In genomic region chr9:104748359-104749031, GRCh38 we compare ENCODE assay signal across 8 cellular contexts. TPM values are rescaled to one million over a fixed set of nuclear protein-coding genes. Genes with fewer than 3 reads are reported as not detected.
DNase-seq lines count a peak whose midpoint lies in the region; ATAC-seq and TF ChIP-seq lines count a peak whose summit lies in the region.

No MANE protein-coding gene starts in this region.

- no peaks in the 10 kb centered on the region for H3K27me3 Mint-ChIP-seq in stimulated activated naive CD8-positive, alpha-beta T cell treated with anti-CD3 and anti-CD28 coated beads, Interleukin-15, Interleukin-2, amounts not matched to agents 100 ng/mL and 50 ng/mL, for 24 hours

- 0 out of 3 replicates have a peak overlapping the region, but pooled peaks have one; percentile 32 for H2BK15ac ChIP-seq in IMR-90 (ENCODE audit: low read depth, low read length)

- in situ Hi-C loops in IMR-90 (cut with MboI; ENCODE audit: low sequenced_read_pairs), result no loop called here

- H3K4me3 ChIP-seq in IMR-90 (ENCODE audit: insufficient read depth, low read depth, low read length), result peak overlapping the region; percentile 80
- peak overlapping the region; percentile 96; the same call in 1 of the 2 replicates for H3K4me3 ChIP-seq in iPS DF 6.9 (ENCODE audit: low read length)
- peak overlapping the region; percentile 84 to 94 (median 91) for H3K4me3 ChIP-seq in skeletal muscle tissue (ENCODE audit: low read length in 3 of 3)

- no peaks in the 10 kb centered on the region for H4K20me1 ChIP-seq in IMR-90 (ENCODE audit: insufficient read depth, low read length)

- peak overlapping the region; percentile 59 for H3K56ac ChIP-seq in IMR-90 (ENCODE audit: extremely low read depth, insufficient read depth, low read length)

- POLR2A ChIA-PET in IMR-90 (lab: Charles Lee; ENCODE audit: unreplicated experiment), result no interaction called here

- H2BK5ac ChIP-seq in IMR-90 (ENCODE audit: low read depth, low read length, poor library complexity, severe bottlenecking), result peak overlapping the region; percentile 93

- TF ChIP-seq RAD21 in IMR-90 (IDR thresholded peaks at IDR 0.05; ENCODE audit: low read length), result no peak

- H3K36me3 ChIP-seq in IMR-90 (ENCODE audit: control insufficient read depth, insufficient read depth, low read length), result peaks cover 1% of the 10 kb centered on the region; the same call in 1 of the 2 replicates
- H3K36me3 ChIP-seq in iPS DF 6.9 (ENCODE audit: control insufficient read depth, insufficient read depth, low read length), result no peaks in the 10 kb centered on the region
- peaks cover 0 to 14% (median 12%) of the 10 kb centered on the region in 3 donors for H3K36me3 ChIP-seq in skeletal muscle tissue (ENCODE audit: control insufficient read depth in 3 of 3, insufficient read depth in 3 of 3, low read length in 3 of 3)

- H4K8ac ChIP-seq in IMR-90 (ENCODE audit: low read depth in 2 of 2, low read length in 2 of 2), result peak overlapping the region; percentile 60 to 95; a peak in 3 of 4 replicates

- peaks cover 35% of the 10 kb centered on the region for H3K4me1 Mint-ChIP-seq in stimulated activated naive CD8-positive, alpha-beta T cell treated with anti-CD3 and anti-CD28 coated beads, Interleukin-15, Interleukin-2, amounts not matched to agents 100 ng/mL and 50 ng/mL, for 24 hours (ENCODE audit: low read depth)

- peak overlapping the region; percentile 99 for H3K4me2 ChIP-seq in IMR-90 (ENCODE audit: low read depth, low read length)

- peak overlapping the region; percentile 86 for H3K4ac ChIP-seq in IMR-90 (ENCODE audit: low read depth, low read length)

- no peak for TF ChIP-seq CTCF in IMR-90 (conservative IDR thresholded peaks at IDR 0.05; ENCODE audit: low read depth, low read length)

- no peaks in the 10 kb centered on the region for H3K9me3 Mint-ChIP-seq in stimulated activated naive CD8-positive, alpha-beta T cell treated with anti-CD3 and anti-CD28 coated beads, Interleukin-15, Interleukin-2, amounts not matched to agents 100 ng/mL and 50 ng/mL, for 24 hours

- H3K27ac ChIP-seq in IMR-90 (ENCODE audit: insufficient read depth, low read length) (peak overlapping the region; percentile 83), iPS DF 6.9 (ENCODE audit: low read length) (no peak overlapping the region), skeletal muscle tissue (ENCODE audit: low read depth, low read length) (peak overlapping the region; percentile 92)

- CTCF ChIA-PET in IMR-90 (lab: Yijun Ruan, JAX), result no interaction called here

- H3K9me3 ChIP-seq in IMR-90 (ENCODE audit: control insufficient read depth, insufficient read depth, low read length) (no peaks in the 10 kb centered on the region), iPS DF 6.9 (ENCODE audit: control insufficient read depth, insufficient read depth, low read length) (no peaks in the 10 kb centered on the region), skeletal muscle tissue (ENCODE audit: control insufficient read depth in 3 of 3, low read length in 3 of 3) (no peaks in the 10 kb centered on the region)

- H3K79me1 ChIP-seq in IMR-90 (ENCODE audit: low read depth in 1 of 2, low read length in 2 of 2), result peaks cover 11 to 24% of the 10 kb centered on the region in 2 experiments

- H3K9me1 ChIP-seq in IMR-90 (ENCODE audit: insufficient read depth, low read length), result no peaks in the 10 kb centered on the region

- no peak overlapping the region for H2BK20ac ChIP-seq in IMR-90 (ENCODE audit: low read depth, low read length)

- no peak for DNase-seq in stimulated activated naive CD8-positive, alpha-beta T cell treated with anti-CD3 and anti-CD28 coated beads, Interleukin-15, Interleukin-2, amounts not matched to agents 100 U/mL and 50 U/mL, for 24 hours
- DNase-seq in IMR-90 (peak; percentile 13), amniotic stem cell (lab: John Stamatoyannopoulos, UW) (peak; percentile 30), iPS DF 6.9 (ENCODE audit: low read depth, low spot score) (no peak)

- H3K14ac ChIP-seq in IMR-90 (replicated peaks; ENCODE audit: low read depth, low read length), result peak overlapping the region; percentile 97

- H2AFZ ChIP-seq in IMR-90 (replicated peaks; ENCODE audit: low read length, poor library complexity), result peak overlapping the region; percentile 100

- 0 out of 2 replicates have a peak overlapping the region, but pooled peaks have one; percentile 3 for H2AK5ac ChIP-seq in IMR-90 (ENCODE audit: low read depth, low read length)

- peak overlapping the region; percentile 71 for H3K9ac ChIP-seq in IMR-90 (ENCODE audit: low read depth, low read length)
- H3K9ac ChIP-seq in skeletal muscle tissue (ENCODE audit: low read depth in 1 of 3, low read length in 3 of 3), result peak overlapping the region; percentile 83 to 95 (median 87)

- H2BK120ac ChIP-seq in IMR-90 (ENCODE audit: low read depth, low read length), result peak overlapping the region; percentile 73

- H3K18ac ChIP-seq in IMR-90 (ENCODE audit: low read depth, low read length), result peak overlapping the region; percentile 5

- no peak for TF ChIP-seq POLR2A in IMR-90 (IDR thresholded peaks at IDR 0.05; ENCODE audit: low read depth, low read length)

- peaks cover 20% of the 10 kb centered on the region for H3K36me3 Mint-ChIP-seq in stimulated activated naive CD8-positive, alpha-beta T cell treated with anti-CD3 and anti-CD28 coated beads, Interleukin-15, Interleukin-2, amounts not matched to agents 100 ng/mL and 50 ng/mL, for 24 hours (ENCODE audit: low read depth)

- 0% methylated on average over 1 of the region's 19 CpGs; no CpG with 5 or more reads in 1 of the 2 experiments for WGBS in IMR-90 (ENCODE audit: extremely low coverage in 2 of 2, insufficient read length in 1 of 2), 2 experiments
- no CpG with 5 or more reads among the region's 19 CpGs for whole genome bisulfite sequencing in iPS DF 6.9 (ENCODE audit: insufficient coverage, insufficient read length)

- H3K4me1 ChIP-seq in IMR-90 (ENCODE audit: control insufficient read depth, insufficient read depth, low read length) (peaks cover 2% of the 10 kb centered on the region; the same call in 1 of the 2 replicates), iPS DF 6.9 (ENCODE audit: control insufficient read depth, insufficient read depth, low read length) (no peaks in the 10 kb centered on the region), skeletal muscle tissue (ENCODE audit: control insufficient read depth in 3 of 3, insufficient read depth in 3 of 3, low read length in 3 of 3) (peaks cover 7 to 16% (median 7%) of the 10 kb centered on the region in 3 donors)

- peak overlapping the region; percentile 99 for H3K4me3 Mint-ChIP-seq in stimulated activated naive CD8-positive, alpha-beta T cell treated with anti-CD3 and anti-CD28 coated beads, Interleukin-15, Interleukin-2, amounts not matched to agents 100 ng/mL and 50 ng/mL, for 24 hours

- H3K27me3 ChIP-seq in IMR-90 (ENCODE audit: control insufficient read depth, insufficient read depth, low read length) (no peaks in the 10 kb centered on the region), iPS DF 6.9 (ENCODE audit: control insufficient read depth, insufficient read depth, low read length) (no peaks in the 10 kb centered on the region), skeletal muscle tissue (ENCODE audit: control insufficient read depth in 3 of 3, insufficient read depth in 3 of 3, low read length in 3 of 3) (no peaks in the 10 kb centered on the region)

- no TSS peak for BruUV-seq in IMR-90 (replicated peaks; lab: Mats Ljungman, UMichigan)

- intact Hi-C loops in IMR-90 (cut with micrococcal nuclease), result loop anchor here (5.0 kb wide), 1 partner anchor 656 kb away; the partner anchor contains the start of gene SMC2

- peak overlapping the region; percentile 99 for H2AK9ac ChIP-seq in IMR-90 (replicated peaks; ENCODE audit: low read depth, low read length, poor library complexity)

- H3K23ac ChIP-seq in IMR-90 (ENCODE audit: low read depth, low read length), result peak overlapping the region; percentile 98

- dilution Hi-C loops in IMR-90 (cut with HindIII; ENCODE audit: low sequenced_read_pairs, unreplicated experiment), result no loop called here

- H4K91ac ChIP-seq in IMR-90 (ENCODE audit: insufficient read depth, low read depth, low read length), result peak overlapping the region; percentile 59

- H4K5ac ChIP-seq in IMR-90 (ENCODE audit: low read depth, low read length), result peak overlapping the region; percentile 31

- no peak for ATAC-seq in stimulated activated naive CD8-positive, alpha-beta T cell treated with anti-CD3 and anti-CD28 coated beads, Interleukin-15, Interleukin-2, amounts not matched to agents 100 U/mL and 50 U/mL, for 24 hours
- ATAC-seq in IMR-90 (ENCODE audit: low read depth) (peak; percentile 2; the same call in 1 of the 2 replicates), HG03108 (IDR thresholded peaks at IDR 0.05; ENCODE audit: unreplicated experiment) (no peak), HG02798 (IDR thresholded peaks at IDR 0.05; ENCODE audit: poor library complexity, unreplicated experiment) (no peak)

- H3K27ac Mint-ChIP-seq in stimulated activated naive CD8-positive, alpha-beta T cell treated with anti-CD3 and anti-CD28 coated beads, Interleukin-15, Interleukin-2, amounts not matched to agents 100 ng/mL and 50 ng/mL, for 24 hours, result peak overlapping the region; percentile 90

TF ChIP-seq in IMR-90, 13 proteins besides CTCF, POLR2A, EP300 and RAD21 (continues in another document):
- TF ChIP-seq RFX5 (IDR thresholded peaks at IDR 0.05; ENCODE audit: low read depth, low read length) (no peak), NFE2L2 (IDR thresholded peaks at IDR 0.05; ENCODE audit: low read depth, low read length) (no peak), MXI1 (IDR thresholded peaks at IDR 0.05; ENCODE audit: borderline replicate concordance, low read depth, low read length) (no peak)

RNA-seq across cellular contexts. Expression of gene NIPSNAP3A, which starts 1.0 kb away (rescaled TPM):
- total RNA-seq in IMR-90 (2012; rRNA removed), result 32.1 and 40.0 TPM in 2 replicates
- polyA plus RNA-seq in IMR-90 (2012; rRNA removed), result 16.2 and 21.4 TPM in 2 replicates
- polyA plus RNA-seq in IMR-90 (2012; cell fraction: cytosol; rRNA removed), result 5.9 and 6.7 TPM in 2 replicates
- 2.1 and 13.4 TPM in 2 replicates for polyA plus RNA-seq in IMR-90 (2012; cell fraction: nucleus; rRNA removed; ENCODE audit: low replicate concordance)
- total RNA-seq in skeletal muscle tissue, result 45.4 TPM

RNA-seq across cellular contexts. Expression of gene NIPSNAP3B, which starts 15.4 kb away (rescaled TPM):
- 0.18 and 0.28 TPM in 2 replicates for total RNA-seq in IMR-90 (2012; rRNA removed)
- 0.24 and 0.33 TPM in 2 replicates for polyA plus RNA-seq in IMR-90 (2012; rRNA removed)
- 0.03 and 0.10 TPM in 2 replicates for polyA plus RNA-seq in IMR-90 (2012; cell fraction: cytosol; rRNA removed)
- 0.23 and 1.1 TPM in 2 replicates for polyA plus RNA-seq in IMR-90 (2012; cell fraction: nucleus; rRNA removed; ENCODE audit: low replicate concordance)
- 9.9 TPM for total RNA-seq in skeletal muscle tissue

RNA-seq across cellular contexts. Expression of gene OR13D1, which starts 54.2 kb away (rescaled TPM):
- total RNA-seq in IMR-90 (2012; rRNA removed), result not detected in 2 replicates
- not detected in 2 replicates for polyA plus RNA-seq in IMR-90 (2012; rRNA removed)
- polyA plus RNA-seq in IMR-90 (2012; cell fraction: cytosol; rRNA removed), result not detected in 2 replicates
- not detected in 2 replicates for polyA plus RNA-seq in IMR-90 (2012; cell fraction: nucleus; rRNA removed; ENCODE audit: low replicate concordance)
- total RNA-seq in skeletal muscle tissue, result not detected

Comparison
In these comparisons a context has a peak if more than half of its experiments do, and no peak if none do; other contexts are left out.
1. DNase-seq: peak in IMR-90 (single experiment) and amniotic stem cell (single experiment); none in stimulated activated naive CD8-positive, alpha-beta T cell treated with anti-CD3 and anti-CD28 coated beads, Interleukin-15, Interleukin-2, amounts not matched to agents 100 U/mL and 50 U/mL, for 24 hours (single experiment) and iPS DF 6.9 (single experiment).
2. Peak in every context shown above with its lines, with median percentiles within 50 percentile points of each other: H3K4me3 ChIP-seq.